8 cellular contexts compared by ENCODE assay signal in genomic region chr10:110903280-110904278, GRCh38. TPM values are rescaled to one million over a fixed set of nuclear protein-coding genes. Genes with fewer than 3 reads are reported as not detected.
DNase-seq lines count a peak whose midpoint lies in the region; ATAC-seq and TF ChIP-seq lines count a peak whose summit lies in the region.

No MANE protein-coding gene starts in this region.

- TF ChIP-seq CTCF in glutamatergic neuron (IDR thresholded peaks at IDR 0.05; ENCODE audit: partially characterized antibody, unreplicated experiment) (no peak), HFFc6 (IDR thresholded peaks at IDR 0.05) (no peak), GM13976 (IDR thresholded peaks at IDR 0.05; ENCODE audit: borderline replicate concordance, control extremely low read depth, extremely low read depth, insufficient read depth, missing control alignments) (no peak)

- DNase-seq in activated CD8-positive, alpha-beta memory T cell treated with anti-CD3 and anti-CD28 coated beads, Interleukin-2, amount 10 ng/mL, durations not matched to agents 7 days and 5 days = no peak
- no peak for DNase-seq in activated CD8-positive, alpha-beta memory T cell treated with anti-CD3 and anti-CD28 coated beads, Interleukin-2, amount 50 U/mL, for 48 hours
- DNase-seq in activated naive CD8-positive, alpha-beta T cell treated with anti-CD3 and anti-CD28 coated beads, Interleukin-2, amount 50 U/mL, for 24 hours = no peak
- peak; percentile 45 for DNase-seq in pons (ENCODE audit: low spot score)
- no peak for DNase-seq in glutamatergic neuron
- DNase-seq in HFFc6 = no peak
- DNase-seq in GM13976 (ENCODE audit: low spot score) = no peak

- in situ Hi-C loops in GM13976 (cut with MboI; ENCODE audit: low sequenced_read_pairs, unreplicated experiment) = no loop called here

- CTCF ChIA-PET in activated CD8-positive, alpha-beta memory T cell treated with anti-CD3 and anti-CD28 coated beads, Interleukin-2, amount 10 ng/mL, durations not matched to agents 7 days and 5 days (lab: Charles Lee) = interaction anchor here (0.9 to 3.5 kb wide), 2 partner anchors 15 to 100 kb away, joined by 3 to 15 read pairs; partner anchors contain the start of genes BBIP1 and SHOC2

- H3K9me3 Mint-ChIP-seq in activated CD8-positive, alpha-beta memory T cell treated with anti-CD3 and anti-CD28 coated beads, Interleukin-2, amount 10 ng/mL, durations not matched to agents 7 days and 5 days (ENCODE audit: low read depth) = no peaks in the 10 kb centered on the region
- no peaks in the 10 kb centered on the region for H3K9me3 Mint-ChIP-seq in activated naive CD8-positive, alpha-beta T cell treated with anti-CD3 and anti-CD28 coated beads, Interleukin-2, amount 50 U/mL, for 24 hours
- H3K9me3 Mint-ChIP-seq in glutamatergic neuron (ENCODE audit: unreplicated experiment) (no peaks in the 10 kb centered on the region), HFFc6 (no peaks in the 10 kb centered on the region)

- peak; percentile 69 for ATAC-seq in activated CD8-positive, alpha-beta memory T cell treated with anti-CD3 and anti-CD28 coated beads, Interleukin-2, amount 10 ng/mL, durations not matched to agents 7 days and 5 days
- ATAC-seq in HG02973 (IDR thresholded peaks at IDR 0.05; ENCODE audit: unreplicated experiment) = peak; percentile 81
- ATAC-seq in activated naive CD8-positive, alpha-beta T cell treated with anti-CD3 and anti-CD28 coated beads, Interleukin-2, amount 50 U/mL, for 24 hours = peak; percentile 79

- peaks cover 26% of the 10 kb centered on the region for H3K4me1 Mint-ChIP-seq in activated CD8-positive, alpha-beta memory T cell treated with anti-CD3 and anti-CD28 coated beads, Interleukin-2, amount 10 ng/mL, durations not matched to agents 7 days and 5 days
- H3K4me1 Mint-ChIP-seq in activated naive CD8-positive, alpha-beta T cell treated with anti-CD3 and anti-CD28 coated beads, Interleukin-2, amount 50 U/mL, for 24 hours = peaks cover 43% of the 10 kb centered on the region
- H3K4me1 Mint-ChIP-seq in glutamatergic neuron (ENCODE audit: low read depth, unreplicated experiment) (peaks cover 3% of the 10 kb centered on the region), HFFc6 (ENCODE audit: low read depth) (peaks cover 41% of the 10 kb centered on the region)

- H3K4me3 Mint-ChIP-seq in activated CD8-positive, alpha-beta memory T cell treated with anti-CD3 and anti-CD28 coated beads, Interleukin-2, amount 10 ng/mL, durations not matched to agents 7 days and 5 days = no peak overlapping the region
- H3K4me3 Mint-ChIP-seq in activated naive CD8-positive, alpha-beta T cell treated with anti-CD3 and anti-CD28 coated beads, Interleukin-2, amount 50 U/mL, for 24 hours = no peak overlapping the region
- no peak overlapping the region for H3K4me3 Mint-ChIP-seq in glutamatergic neuron (ENCODE audit: unreplicated experiment)
- no peak overlapping the region for H3K4me3 Mint-ChIP-seq in HFFc6

- H3K36me3 Mint-ChIP-seq in activated CD8-positive, alpha-beta memory T cell treated with anti-CD3 and anti-CD28 coated beads, Interleukin-2, amount 10 ng/mL, durations not matched to agents 7 days and 5 days = peaks cover 32% of the 10 kb centered on the region
- peaks cover 37% of the 10 kb centered on the region for H3K36me3 Mint-ChIP-seq in activated naive CD8-positive, alpha-beta T cell treated with anti-CD3 and anti-CD28 coated beads, Interleukin-2, amount 50 U/mL, for 24 hours (ENCODE audit: low read depth)
- H3K36me3 Mint-ChIP-seq in glutamatergic neuron (ENCODE audit: unreplicated experiment) (no peaks in the 10 kb centered on the region), HFFc6 (ENCODE audit: low read depth) (peaks cover 27% of the 10 kb centered on the region)

- H3K27ac Mint-ChIP-seq in activated CD8-positive, alpha-beta memory T cell treated with anti-CD3 and anti-CD28 coated beads, Interleukin-2, amount 10 ng/mL, durations not matched to agents 7 days and 5 days = peak overlapping the region; percentile 45
- H3K27ac Mint-ChIP-seq in activated naive CD8-positive, alpha-beta T cell treated with anti-CD3 and anti-CD28 coated beads, Interleukin-2, amount 50 U/mL, for 24 hours = peak overlapping the region; percentile 80
- H3K27ac Mint-ChIP-seq in glutamatergic neuron (ENCODE audit: unreplicated experiment) (no peak overlapping the region), HFFc6 (no peak overlapping the region)

- H3K27me3 Mint-ChIP-seq in activated CD8-positive, alpha-beta memory T cell treated with anti-CD3 and anti-CD28 coated beads, Interleukin-2, amount 10 ng/mL, durations not matched to agents 7 days and 5 days = no peaks in the 10 kb centered on the region
- no peaks in the 10 kb centered on the region for H3K27me3 Mint-ChIP-seq in activated naive CD8-positive, alpha-beta T cell treated with anti-CD3 and anti-CD28 coated beads, Interleukin-2, amount 50 U/mL, for 24 hours
- H3K27me3 Mint-ChIP-seq in glutamatergic neuron (ENCODE audit: unreplicated experiment) = no peaks in the 10 kb centered on the region
- peaks cover 1% of the 10 kb centered on the region; the same call in 1 of the 2 replicates for H3K27me3 Mint-ChIP-seq in HFFc6 (ENCODE audit: insufficient read depth)

RNA-seq across cellular contexts. Expression of gene BBIP1, which starts 15.4 kb away (rescaled TPM):
- total RNA-seq in activated CD8-positive, alpha-beta memory T cell treated with anti-CD3 and anti-CD28 coated beads, Interleukin-2, amount 10 ng/mL, durations not matched to agents 7 days and 5 days = 10 to 100 TPM; 23.1 to 24.8 TPM
- total RNA-seq in glutamatergic neuron (ENCODE audit: unreplicated experiment) = 39.1 TPM
- 10 to 100 TPM; 28.5 to 36.1 (median 31.2) TPM for total RNA-seq in HFFc6 (2021; fragmentation: NEBNext Ultra II Directional; extraction: Animal tissue kit (Norgen Biotek cat#: 25700))

RNA-seq across cellular contexts. Expression of gene SHOC2, which starts 15.8 kb away (rescaled TPM):
- total RNA-seq in activated CD8-positive, alpha-beta memory T cell treated with anti-CD3 and anti-CD28 coated beads, Interleukin-2, amount 10 ng/mL, durations not matched to agents 7 days and 5 days = 10 to 100 TPM; 39.3 to 43.2 TPM
- 98.3 TPM for total RNA-seq in glutamatergic neuron (ENCODE audit: unreplicated experiment)
- total RNA-seq in HFFc6 (2021; fragmentation: NEBNext Ultra II Directional; extraction: Animal tissue kit (Norgen Biotek cat#: 25700)) = 10 to 100 TPM; 48.9 to 61.1 (median 56.6) TPM

RNA-seq across cellular contexts. Expression of gene PDCD4, which starts 31.9 kb away (rescaled TPM):
- total RNA-seq in activated CD8-positive, alpha-beta memory T cell treated with anti-CD3 and anti-CD28 coated beads, Interleukin-2, amount 10 ng/mL, durations not matched to agents 7 days and 5 days = 100 to 1,000 TPM in 1 of 2 experiments, 10 to 100 TPM in 1; 74.0 to 115 TPM
- total RNA-seq in glutamatergic neuron (ENCODE audit: unreplicated experiment) = 149 TPM
- total RNA-seq in HFFc6 (2021; fragmentation: NEBNext Ultra II Directional; extraction: Animal tissue kit (Norgen Biotek cat#: 25700)) = 10 to 100 TPM; 56.0 to 85.6 (median 72.8) TPM

Comparison
In these comparisons a context has a peak if more than half of its experiments do, and no peak if none do; other contexts are left out.
1. H3K27ac Mint-ChIP-seq: peak in activated CD8-positive, alpha-beta memory T cell treated with anti-CD3 and anti-CD28 coated beads, Interleukin-2, amount 10 ng/mL, durations not matched to agents 7 days and 5 days (single experiment) and activated naive CD8-positive, alpha-beta T cell treated with anti-CD3 and anti-CD28 coated beads, Interleukin-2, amount 50 U/mL, for 24 hours (single experiment); none in glutamatergic neuron (single experiment) and HFFc6 (single experiment).
2. Peak in every context shown above with its lines, with median percentiles within 50 percentile points of each other: ATAC-seq.